1 cellular context compared by ENCODE assay signal in the genomic region with DNA sequence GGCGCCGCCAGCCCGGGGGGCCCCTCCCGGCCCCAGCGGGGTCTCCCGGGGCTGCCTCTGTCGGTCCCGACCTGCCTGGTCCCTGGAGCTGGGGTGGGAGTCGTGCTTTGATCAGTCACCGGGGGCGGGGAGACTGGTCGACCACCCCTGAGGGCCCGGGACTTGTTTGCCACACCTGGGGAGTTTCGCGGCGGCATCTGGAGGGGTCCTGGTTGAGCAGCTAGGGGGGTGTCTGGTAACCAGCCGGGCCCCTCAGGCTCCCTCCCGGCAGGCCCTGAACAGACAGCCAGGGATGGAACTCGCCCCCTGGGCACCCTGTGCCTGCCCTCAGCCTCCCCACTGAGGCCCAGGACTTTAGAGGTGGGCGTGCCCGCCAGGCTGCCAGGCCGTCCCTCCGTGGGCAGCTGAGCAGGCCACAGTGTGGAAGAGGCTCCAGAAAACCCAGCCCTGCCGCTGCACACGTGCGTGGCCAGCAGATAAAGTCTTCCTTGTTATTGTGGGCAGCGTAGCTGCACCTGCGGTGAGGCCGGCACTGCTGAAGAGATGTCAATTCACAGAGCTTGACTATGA.
TF ChIP-seq lines count a peak whose summit lies in the region.

No MANE protein-coding gene starts in this region.

TF ChIP-seq in IMR-90, 13 proteins besides CTCF, POLR2A, EP300 and RAD21 (continued from another document):
- TF ChIP-seq ELK1 (IDR thresholded peaks at IDR 0.05; ENCODE audit: borderline replicate concordance, low read depth, low read length) (no peak), BHLHE40 (IDR thresholded peaks at IDR 0.05; ENCODE audit: low read depth, low read length) (no peak), MAZ (IDR thresholded peaks at IDR 0.05; ENCODE audit: borderline replicate concordance, low read depth, low read length) (no peak), RFX5 (IDR thresholded peaks at IDR 0.05; ENCODE audit: low read depth, low read length) (no peak)
